1 cellular context compared by ENCODE assay signal in the genomic region with DNA sequence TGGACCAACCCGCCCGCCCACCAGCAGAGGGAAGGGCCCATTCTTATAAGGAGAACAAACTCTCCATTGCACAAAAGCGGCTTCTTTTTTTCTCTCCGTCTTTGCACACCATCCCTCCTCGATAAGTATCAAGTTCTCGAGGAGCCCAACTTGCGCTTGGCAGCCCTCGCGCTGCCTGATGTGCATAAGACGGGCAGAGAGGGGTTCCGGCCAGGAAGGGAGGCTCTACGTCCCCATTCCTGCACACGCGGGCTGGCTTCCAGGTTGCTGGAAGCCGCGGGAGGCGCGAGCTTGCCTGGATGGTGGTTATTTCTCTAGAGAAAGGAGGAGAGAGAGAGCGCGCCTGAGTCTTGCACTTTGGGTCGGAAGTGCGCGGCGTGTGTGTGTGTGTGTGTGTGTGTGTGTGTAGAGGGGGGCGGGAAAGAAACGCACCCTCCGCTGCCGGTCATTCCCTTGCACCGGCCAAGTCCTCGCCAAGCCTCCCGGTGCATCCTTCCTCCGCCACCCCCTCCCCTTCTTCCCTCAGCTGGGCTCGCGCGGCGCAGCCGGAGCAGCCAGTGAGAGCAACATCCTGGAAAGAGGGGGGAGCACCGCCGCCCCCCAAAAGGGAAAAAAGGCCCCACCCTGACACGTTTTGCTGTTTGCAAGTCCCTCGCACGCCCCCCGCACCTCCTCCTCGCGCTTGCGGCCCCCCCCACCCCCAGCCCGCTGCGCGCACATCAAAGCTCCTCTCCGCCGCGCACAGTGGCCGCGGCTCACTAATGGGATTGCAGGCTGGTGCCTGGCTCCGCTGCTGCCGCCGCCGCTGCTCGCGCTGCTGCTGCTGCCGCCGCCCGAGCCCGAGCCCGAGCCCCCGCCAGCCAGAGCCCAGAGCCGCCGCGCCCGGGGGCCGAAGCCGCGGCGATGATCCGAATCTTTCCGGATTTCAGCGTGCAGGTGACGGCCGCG.
TF ChIP-seq lines count a peak whose summit lies in the region.

No MANE protein-coding gene starts in this region.

TF ChIP-seq in A549, 52 proteins besides CTCF, POLR2A, EP300 and RAD21 (continued from another document):
- TF ChIP-seq, protein P1, sequence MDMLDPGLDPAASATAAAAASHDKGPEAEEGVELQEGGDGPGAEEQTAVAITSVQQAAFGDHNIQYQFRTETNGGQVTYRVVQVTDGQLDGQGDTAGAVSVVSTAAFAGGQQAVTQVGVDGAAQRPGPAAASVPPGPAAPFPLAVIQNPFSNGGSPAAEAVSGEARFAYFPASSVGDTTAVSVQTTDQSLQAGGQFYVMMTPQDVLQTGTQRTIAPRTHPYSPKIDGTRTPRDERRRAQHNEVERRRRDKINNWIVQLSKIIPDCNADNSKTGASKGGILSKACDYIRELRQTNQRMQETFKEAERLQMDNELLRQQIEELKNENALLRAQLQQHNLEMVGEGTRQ (IDR thresholded peaks at IDR 0.05) = no peak
- no peak for TF ChIP-seq NPAS2 (CRISPR knock-in tag; IDR thresholded peaks at IDR 0.05; ENCODE audit: borderline replicate concordance)
- TF ChIP-seq ZC3H11A (IDR thresholded peaks at IDR 0.05) = no peak
- TF ChIP-seq, protein P2, sequence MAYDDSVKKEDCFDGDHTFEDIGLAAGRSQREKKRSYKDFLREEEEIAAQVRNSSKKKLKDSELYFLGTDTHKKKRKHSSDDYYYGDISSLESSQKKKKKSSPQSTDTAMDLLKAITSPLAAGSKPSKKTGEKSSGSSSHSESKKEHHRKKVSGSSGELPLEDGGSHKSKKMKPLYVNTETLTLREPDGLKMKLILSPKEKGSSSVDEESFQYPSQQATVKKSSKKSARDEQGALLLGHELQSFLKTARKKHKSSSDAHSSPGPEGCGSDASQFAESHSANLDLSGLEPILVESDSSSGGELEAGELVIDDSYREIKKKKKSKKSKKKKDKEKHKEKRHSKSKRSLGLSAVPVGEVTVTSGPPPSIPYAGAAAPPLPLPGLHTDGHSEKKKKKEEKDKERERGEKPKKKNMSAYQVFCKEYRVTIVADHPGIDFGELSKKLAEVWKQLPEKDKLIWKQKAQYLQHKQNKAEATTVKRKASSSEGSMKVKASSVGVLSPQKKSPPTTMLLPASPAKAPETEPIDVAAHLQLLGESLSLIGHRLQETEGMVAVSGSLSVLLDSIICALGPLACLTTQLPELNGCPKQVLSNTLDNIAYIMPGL (CRISPR knock-in tag; IDR thresholded peaks at IDR 0.05; ENCODE audit: borderline replicate concordance) = no peak
- no peak for TF ChIP-seq MAFK (IDR thresholded peaks at IDR 0.05; ENCODE audit: partially characterized antibody)
- no peak for TF ChIP-seq HOXB13 (CRISPR knock-in tag; IDR thresholded peaks at IDR 0.05; ENCODE audit: low read depth)
- no peak for TF ChIP-seq GATA3 (IDR thresholded peaks at IDR 0.05; ENCODE audit: borderline replicate concordance)
- TF ChIP-seq, protein P3, sequence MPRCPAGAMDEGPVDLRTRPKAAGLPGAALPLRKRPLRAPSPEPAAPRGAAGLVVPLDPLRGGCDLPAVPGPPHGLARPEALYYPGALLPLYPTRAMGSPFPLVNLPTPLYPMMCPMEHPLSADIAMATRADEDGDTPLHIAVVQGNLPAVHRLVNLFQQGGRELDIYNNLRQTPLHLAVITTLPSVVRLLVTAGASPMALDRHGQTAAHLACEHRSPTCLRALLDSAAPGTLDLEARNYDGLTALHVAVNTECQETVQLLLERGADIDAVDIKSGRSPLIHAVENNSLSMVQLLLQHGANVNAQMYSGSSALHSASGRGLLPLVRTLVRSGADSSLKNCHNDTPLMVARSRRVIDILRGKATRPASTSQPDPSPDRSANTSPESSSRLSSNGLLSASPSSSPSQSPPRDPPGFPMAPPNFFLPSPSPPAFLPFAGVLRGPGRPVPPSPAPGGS (IDR thresholded peaks at IDR 0.05) = no peak
- no peak for TF ChIP-seq NR3C1 (IDR thresholded peaks at IDR 0.05)
